8 cellular contexts compared by ENCODE assay signal in the genomic region with DNA sequence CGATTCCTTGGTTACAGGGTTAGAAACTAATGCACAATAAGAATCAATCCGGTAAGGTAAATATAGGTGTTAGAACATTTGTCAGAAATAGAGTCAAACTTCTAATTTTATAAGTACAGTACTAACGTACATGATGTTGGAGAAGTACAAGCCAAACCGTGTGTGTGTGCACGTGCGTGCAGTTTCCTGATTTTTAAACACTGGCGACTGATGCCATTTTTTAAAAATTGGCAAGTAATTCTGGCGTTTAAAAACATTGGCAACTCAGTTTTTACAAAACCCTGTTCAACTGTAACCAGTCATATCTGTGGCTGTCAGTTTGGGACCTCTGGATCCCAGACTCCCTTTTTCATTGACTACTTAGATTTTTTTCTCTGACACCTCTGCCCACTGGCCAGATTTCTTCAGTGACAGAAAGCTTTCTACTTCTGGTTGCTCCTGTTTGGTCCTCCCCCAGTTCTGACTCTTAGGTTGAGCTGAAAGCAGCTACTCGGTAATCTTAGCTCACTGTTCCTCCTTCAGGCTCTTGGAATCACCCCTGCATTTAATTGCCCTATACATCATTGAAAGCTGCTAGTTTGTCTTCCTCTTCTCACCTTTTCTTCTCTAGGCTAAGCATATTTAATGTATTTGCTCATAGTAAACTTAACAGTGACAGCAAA. TPM values are rescaled to one million over a fixed set of nuclear protein-coding genes. Genes with fewer than 3 reads are reported as not detected.
DNase-seq lines count a peak whose midpoint lies in the region; ATAC-seq and TF ChIP-seq lines count a peak whose summit lies in the region.

No MANE protein-coding gene starts in this region.

- H3K4me1 ChIP-seq in Panc1 (ENCODE audit: control insufficient read depth, insufficient read depth, low read length) (peaks cover 21% of the 10 kb centered on the region), esophagus (ENCODE audit: control insufficient read depth in 2 of 2, insufficient read depth in 2 of 2, low read length in 1 of 2) (no peaks in the 10 kb centered on the region)

- POLR2A ChIA-PET in Panc1 (lab: Charles Lee) = interaction anchor here (1.3 to 1.4 kb wide), 2 partner anchors 15 to 47 kb away, joined by 6 to 8 read pairs; no protein-coding TSS in a partner anchor

- in situ Hi-C loops in Panc1 (cut with HindIII; ENCODE audit: low pct_unique_long_range_greater_than_20kb, low sequenced_read_pairs) = no loop called here

- H3K4me1 Mint-ChIP-seq in progenitor cell of endocrine pancreas (ENCODE audit: low read depth) = peaks cover 15% of the 10 kb centered on the region

- H3K27ac ChIP-seq in Panc1 (ENCODE audit: low read length) (peak overlapping the region; percentile 96), esophagus (ENCODE audit: low read depth in 2 of 2, low read length in 1 of 2) (peak overlapping the region in 1 of 2 donors; percentile 41)

- H3K9me3 Mint-ChIP-seq in progenitor cell of endocrine pancreas (ENCODE audit: low read depth) = no peaks in the 10 kb centered on the region

- WGBS in esophagus, 2 donors = 2% methylated on average over 9 of the region's 9 CpGs

- CTCF ChIA-PET in Panc1 (lab: Charles Lee) = no interaction called here

- BruUV-seq in Panc1 (replicated peaks; lab: Mats Ljungman, UMichigan) = no TSS peak

- H3K4me3 Mint-ChIP-seq in progenitor cell of endocrine pancreas (ENCODE audit: low read depth) = peak overlapping the region; percentile 94

- peaks cover 2% of the 10 kb centered on the region for H3K36me3 Mint-ChIP-seq in progenitor cell of endocrine pancreas (ENCODE audit: insufficient read depth)

- TF ChIP-seq CTCF in GM12875 (IDR thresholded peaks at IDR 0.05; ENCODE audit: borderline replicate concordance, insufficient read depth, low read depth, low read length) (no peak), Panc1 (IDR thresholded peaks at IDR 0.05) (no peak), progenitor cell of endocrine pancreas (IDR thresholded peaks at IDR 0.05; ENCODE audit: unreplicated experiment) (no peak)

- H3K36me3 ChIP-seq in Panc1 (ENCODE audit: control insufficient read depth, insufficient read depth, low read length) (peaks cover 7% of the 10 kb centered on the region; the same call in 1 of the 2 replicates), esophagus (ENCODE audit: control insufficient read depth in 2 of 2, insufficient read depth in 2 of 2, low read length in 1 of 2) (peaks cover 0 to 3% of the 10 kb centered on the region in 2 donors)

- DNase-seq in Panc1 (ENCODE audit: low read depth, low spot score) = no peak
- DNase-seq in progenitor cell of endocrine pancreas (ENCODE audit: low spot score, unreplicated experiment) = no peak
- no peak for DNase-seq in SHP77 treated with DMSO at 0.1 percent for 48 hours (lab: John Stamatoyannopoulos, UW)
- no peak for DNase-seq in NCI-H774 (lab: John Stamatoyannopoulos, UW)
- DNase-seq in effector CD8-positive, alpha-beta T cell (lab: John Stamatoyannopoulos, UW) = no peak

- intact Hi-C loops in Panc1 (cut with micrococcal nuclease; ENCODE audit: unreplicated experiment) = no loop called here

- H3K27me3 Mint-ChIP-seq in progenitor cell of endocrine pancreas = no peaks in the 10 kb centered on the region

- H3K9me3 ChIP-seq in Panc1 (ENCODE audit: control insufficient read depth, insufficient read depth, low read depth, low read length) (no peaks in the 10 kb centered on the region), esophagus (ENCODE audit: control insufficient read depth in 2 of 2, insufficient read depth in 1 of 2, low read depth in 1 of 2, low read length in 1 of 2) (no peaks in the 10 kb centered on the region)

- ATAC-seq in Panc1 = no peak
- ATAC-seq in HG03442 (IDR thresholded peaks at IDR 0.05; ENCODE audit: unreplicated experiment) = no peak

- peak overlapping the region; percentile 99 for H3K27ac Mint-ChIP-seq in progenitor cell of endocrine pancreas

- H3K4me3 ChIP-seq in GM12875 (ENCODE audit: low read depth, low read length) (peak overlapping the region; percentile 82), Panc1 (ENCODE audit: low read depth in 2 of 2, low read length in 2 of 2) (peak overlapping the region; percentile 100), esophagus (ENCODE audit: low read depth in 1 of 2, low read length in 2 of 2) (peak overlapping the region; percentile 87 to 88)

- H3K27me3 ChIP-seq in Panc1 (ENCODE audit: control insufficient read depth, insufficient read depth, low read length) = no peaks in the 10 kb centered on the region
- no peaks in the 10 kb centered on the region for H3K27me3 ChIP-seq in esophagus (ENCODE audit: control insufficient read depth in 1 of 2, insufficient read depth in 2 of 2, low read length in 2 of 2)

RNA-seq across cellular contexts. Expression of a gene that starts 0.8 kb away (rescaled TPM):
- total RNA-seq in Panc1 (2021; ENCODE audit: unreplicated experiment) (36.0 TPM), progenitor cell of endocrine pancreas (29.1 and 31.3 TPM in 2 replicates)
- polyA plus RNA-seq in Panc1 (2012; ENCODE audit: insufficient read length) = 21.6 TPM
- 10 to 100 TPM in 1 of 2 donors, 1 to 10 TPM in 1; 5.8 to 13.1 TPM for polyA plus RNA-seq in esophagus
